ENCODE assay signal across 9 cellular contexts in genomic region chr3:179750720-179751328, GRCh38.
DNase-seq lines count a peak whose midpoint lies in the region; ATAC-seq and TF ChIP-seq lines count a peak whose summit lies in the region.
"Had no signal": no experiment of that assay in that cellular context is flagged by ENCODE, and none has a peak within 500 bp of the region (broad histone marks: within the 10 kb centered on the region; RNA-seq: fewer than 3 reads in every experiment).

No MANE protein-coding gene starts in this region.

- H3K4me1 ChIP-seq in OCI-LY3 (ENCODE audit: low read length) = no peaks in the 10 kb centered on the region

- H3K4me3 ChIP-seq in OCI-LY3 (ENCODE audit: low read length) (no peak overlapping the region), fibroblast of mammary gland (ENCODE audit: control insufficient read depth, low read depth, low read length) (no peak overlapping the region), lower leg skin (ENCODE audit: low read depth, poor library complexity, severe bottlenecking) (no peak overlapping the region)

- no peak overlapping the region for H3K9ac ChIP-seq in OCI-LY3 (ENCODE audit: low read length)

- H2AFZ ChIP-seq in OCI-LY3 (ENCODE audit: low read depth, low read length) = no peak overlapping the region

- no peaks in the 10 kb centered on the region for H4K20me1 ChIP-seq in OCI-LY3 (ENCODE audit: insufficient read depth, low read length)

- DNase-seq in SIG-M5 treated with dmso at 0.1 percent for 504 hours (lab: John Stamatoyannopoulos, UW; ENCODE audit: unreplicated experiment) = peak; percentile 52
- no peak for DNase-seq in SIG-M5 (lab: John Stamatoyannopoulos, UW)
- DNase-seq in fibroblast of mammary gland (ENCODE audit: low read depth) = peak; percentile 39
- no peak for DNase-seq in NCI-H526 treated with DMSO at 0.1 percent for 48 hours (lab: John Stamatoyannopoulos, UW)
- DNase-seq in cortex of kidney (lab: John Stamatoyannopoulos, UW) = no peak
- DNase-seq in lower leg skin (ENCODE audit: low spot score in 2 of 2) = no peak

- 75 to 76% methylated on average over 6 of the region's 6 CpGs for WGBS in lower leg skin, 2 donors

- H3K27me3 ChIP-seq in OCI-LY3 (ENCODE audit: low read depth, low read length) = no peaks in the 10 kb centered on the region

- H3K79me2 ChIP-seq in OCI-LY3 (ENCODE audit: low read length) = no peaks in the 10 kb centered on the region

- intact Hi-C loops in lower leg skin (cut with DNase I; ENCODE audit: low total_unique reads) = no loop called here

- no peaks in the 10 kb centered on the region for H3K9me3 ChIP-seq in OCI-LY3 (ENCODE audit: insufficient read depth, low read length)

- no peak overlapping the region for H3K27ac ChIP-seq in OCI-LY3 (ENCODE audit: low read length)

- peak; percentile 49 for ATAC-seq in HG02642 (IDR thresholded peaks at IDR 0.05; ENCODE audit: poor library complexity, unreplicated experiment)
- ATAC-seq: activated T-cell treated with anti-CD3 and anti-CD28 coated beads, Interleukin-2, amount 50 U/mL, for 72 hours had no signal

- no peak for TF ChIP-seq POLR2A in lower leg skin (IDR thresholded peaks at IDR 0.05)

- peaks cover 7% of the 10 kb centered on the region for H3K36me3 ChIP-seq in OCI-LY3 (replicated peaks; ENCODE audit: low read depth, low read length)

- no peak overlapping the region for H3K4me2 ChIP-seq in OCI-LY3 (ENCODE audit: low read length)

- TF ChIP-seq CTCF in OCI-LY3 (IDR thresholded peaks at IDR 0.05; ENCODE audit: low read depth, low read length) (peak; percentile 48), fibroblast of mammary gland (conservative IDR thresholded peaks at IDR 0.05; ENCODE audit: control insufficient read depth, insufficient read depth, low read depth, low read length) (peak; percentile 77), lower leg skin (IDR thresholded peaks at IDR 0.05) (no peak)

Comparison
In these comparisons a context has a peak if more than half of its experiments do, and no peak if none do; other contexts are left out.
1. DNase-seq: peak in SIG-M5 treated with dmso at 0.1 percent for 504 hours (single experiment) and fibroblast of mammary gland (single experiment); none in SIG-M5 (single experiment), NCI-H526 treated with DMSO at 0.1 percent for 48 hours (single experiment), cortex of kidney (single experiment) and lower leg skin (0 of 2).
2. CTCF ChIP-seq: peak in OCI-LY3 (single experiment) and fibroblast of mammary gland (single experiment); none in lower leg skin (0 of 3).